ENCODE assay signal across 15 cellular contexts in the genomic region with DNA sequence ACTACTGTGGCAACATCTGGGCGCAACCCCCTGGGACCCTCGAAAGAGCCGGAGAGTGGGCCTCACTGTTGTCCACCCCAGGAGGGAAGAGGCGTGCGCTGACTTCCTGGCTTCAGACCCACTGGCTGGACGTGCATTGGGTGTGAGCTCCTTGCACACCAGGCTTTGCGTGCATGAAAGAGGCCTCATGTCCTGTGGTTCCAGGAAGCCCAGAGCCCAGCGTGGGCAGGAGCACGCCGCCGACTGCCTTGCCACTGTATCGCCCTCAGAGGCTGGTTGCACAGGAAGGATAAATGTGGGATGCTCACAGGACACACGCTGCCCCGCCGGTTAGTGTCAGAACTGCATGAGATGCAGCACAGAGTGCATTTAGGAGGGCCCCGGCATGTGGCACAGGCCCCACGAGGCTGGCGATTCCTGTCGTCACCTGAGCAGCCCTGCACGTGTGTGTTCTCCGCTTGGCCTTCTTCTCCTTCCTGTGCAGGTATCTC.
"Had no signal": no experiment of that assay in that cellular context is flagged by ENCODE, and none has a peak within 500 bp of the region (broad histone marks: within the 10 kb centered on the region; RNA-seq: fewer than 3 reads in every experiment).

No MANE protein-coding gene starts in this region.

- ATAC-seq: effector memory CD8-positive, alpha-beta T cell; left lobe of liver; naive thymus-derived CD4-positive, alpha-beta T cell had no signal

- H3K27ac ChIP-seq: esophagus squamous epithelium, right atrium auricular region had no signal

- H3K27ac Mint-ChIP-seq: dendritic cell treated with granulocyte-macrophage colony-stimulating factor and Interleukin-4, amounts not matched to agents 40 ng/mL and 50 ng/mL, for 4 days; effector memory CD8-positive, alpha-beta T cell; naive thymus-derived CD4-positive, alpha-beta T cell; nephron progenitor cell; type B pancreatic cell had no signal

- H3K27me3 ChIP-seq: right atrium auricular region had no signal

- H3K36me3 ChIP-seq: esophagus squamous epithelium, right atrium auricular region had no signal

- FAIRE-seq: colon, small intestine, urothelium cell line had no signal

- DNase-seq: effector memory CD8-positive, alpha-beta T cell; esophagus squamous epithelium; foreskin fibroblast; mammary epithelial cell; naive thymus-derived CD4-positive, alpha-beta T cell; nephron progenitor cell; small intestine; stimulated activated CD4-positive, alpha-beta T cell treated with anti-CD3 and anti-CD28 coated beads, Interleukin-2, amount 100 ng/mL, for 48 hours; stimulated activated naive CD4-positive, alpha-beta T cell treated with Interleukin-2 at 50 U/mL for 16 hours had no signal

- H3K4me3 ChIP-seq: esophagus squamous epithelium, right atrium auricular region had no signal

- H3K4me3 Mint-ChIP-seq: dendritic cell treated with granulocyte-macrophage colony-stimulating factor and Interleukin-4, amounts not matched to agents 40 ng/mL and 50 ng/mL, for 4 days; effector memory CD8-positive, alpha-beta T cell; naive thymus-derived CD4-positive, alpha-beta T cell; nephron progenitor cell; type B pancreatic cell had no signal

- H3K4me1 ChIP-seq: esophagus squamous epithelium, right atrium auricular region had no signal
